8 cellular contexts compared by ENCODE assay signal in the genomic region with DNA sequence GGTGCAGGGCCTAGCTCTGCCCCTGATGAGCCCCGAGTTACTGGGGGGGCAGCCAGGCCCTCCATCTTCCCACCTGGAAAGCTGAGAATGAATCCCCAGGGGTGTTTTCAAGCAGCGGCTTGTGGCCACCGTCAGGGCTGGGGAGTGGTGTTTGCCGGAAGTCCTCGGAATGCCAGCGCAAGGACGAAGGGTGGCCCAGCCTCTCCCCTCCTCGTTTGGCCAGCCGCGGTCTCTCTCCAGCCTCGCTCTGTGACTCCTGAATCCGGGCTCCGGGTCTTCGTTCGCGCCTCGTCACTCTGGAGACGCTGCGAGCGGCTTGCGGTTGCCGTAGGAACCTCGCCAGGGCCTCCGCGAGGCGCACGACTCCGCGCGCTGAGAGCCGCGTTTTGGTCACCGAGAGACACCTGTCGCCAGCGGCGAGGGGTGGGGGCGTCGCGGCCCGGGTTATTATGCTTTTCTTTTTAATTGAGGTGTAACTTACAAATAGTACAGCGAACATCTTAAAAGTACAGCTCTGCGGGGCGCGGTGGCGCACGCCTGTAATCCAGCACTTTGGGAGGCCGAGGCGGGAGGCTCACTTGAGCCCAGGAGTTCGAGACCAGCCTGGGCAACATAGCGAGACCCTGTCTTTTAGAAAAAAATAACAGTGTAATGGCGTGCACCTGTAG. TPM values are rescaled to one million over a fixed set of nuclear protein-coding genes. Genes with fewer than 3 reads are reported as not detected.
DNase-seq lines count a peak whose midpoint lies in the region; ATAC-seq and TF ChIP-seq lines count a peak whose summit lies in the region.

No MANE protein-coding gene starts in this region.

- H3K36me3 Mint-ChIP-seq in activated naive CD8-positive, alpha-beta T cell treated with anti-CD3 and anti-CD28 coated beads, Interleukin-2, amount 10 ng/mL, durations not matched to agents 7 days and 5 days, result no peaks in the 10 kb centered on the region

- H3K79me2 ChIP-seq in parathyroid adenoma, result no peaks in the 10 kb centered on the region

- H3K9me3 ChIP-seq in SJCRH30 (replicated peaks) (no peaks in the 10 kb centered on the region), parathyroid adenoma (ENCODE audit: control insufficient read depth, low read length) (no peaks in the 10 kb centered on the region)

- no peaks in the 10 kb centered on the region for H3K9me3 Mint-ChIP-seq in activated naive CD8-positive, alpha-beta T cell treated with anti-CD3 and anti-CD28 coated beads, Interleukin-2, amount 10 ng/mL, durations not matched to agents 7 days and 5 days

- peaks cover 7% of the 10 kb centered on the region for H3K4me1 Mint-ChIP-seq in activated naive CD8-positive, alpha-beta T cell treated with anti-CD3 and anti-CD28 coated beads, Interleukin-2, amount 10 ng/mL, durations not matched to agents 7 days and 5 days

- TF ChIP-seq CTCF in parathyroid adenoma (IDR thresholded peaks at IDR 0.05), result no peak

- H3K9ac ChIP-seq in parathyroid adenoma, result no peak overlapping the region

- no peak overlapping the region; the same call in 1 of the 2 replicates for H3K4me3 ChIP-seq in SJCRH30
- H3K4me3 ChIP-seq in parathyroid adenoma (ENCODE audit: low read depth, low read length), result peak overlapping the region; percentile 27

- peak overlapping the region; percentile 46 for H2AFZ ChIP-seq in parathyroid adenoma

- H3K27me3 ChIP-seq in SJCRH30 (peaks cover 46% of the 10 kb centered on the region), parathyroid adenoma (ENCODE audit: control insufficient read depth, insufficient read depth, low read length) (no peaks in the 10 kb centered on the region)

- DNase-seq in DMS153 treated with DMSO at 0.1 percent for 48 hours (lab: John Stamatoyannopoulos, UW; ENCODE audit: unreplicated experiment) (peak; percentile 80), MV-4-11 (lab: John Stamatoyannopoulos, UW) (peak; percentile 61), SJCRH30 (peak; percentile 85 to 89), Right ventricle myocardium superior (peak; percentile 87), ureter (ENCODE audit: low spot score) (peak; percentile 80)
- DNase-seq in activated naive CD8-positive, alpha-beta T cell treated with anti-CD3 and anti-CD28 coated beads, Interleukin-2, amount 10 ng/mL, durations not matched to agents 7 days and 5 days, result peak; percentile 79

- H3K4me1 ChIP-seq in SJCRH30, result peaks cover 5% of the 10 kb centered on the region
- H3K4me1 ChIP-seq in parathyroid adenoma, result peaks cover 2% of the 10 kb centered on the region

- H3K36me3 ChIP-seq in SJCRH30, result no peaks in the 10 kb centered on the region
- H3K36me3 ChIP-seq in parathyroid adenoma (ENCODE audit: control insufficient read depth, insufficient read depth, low read length), result no peaks in the 10 kb centered on the region

- intact Hi-C loops in Right ventricle myocardium superior (cut with DNase I), result no loop called here

- POLR2A ChIA-PET in activated naive CD8-positive, alpha-beta T cell treated with anti-CD3 and anti-CD28 coated beads, Interleukin-2, amount 10 ng/mL, durations not matched to agents 7 days and 5 days (lab: Charles Lee), result no interaction called here

- H3K27ac ChIP-seq in SJCRH30 (no peak overlapping the region), parathyroid adenoma (no peak overlapping the region)

- peak overlapping the region; percentile 29 for H3K4me3 Mint-ChIP-seq in activated naive CD8-positive, alpha-beta T cell treated with anti-CD3 and anti-CD28 coated beads, Interleukin-2, amount 10 ng/mL, durations not matched to agents 7 days and 5 days

- ATAC-seq in activated naive CD8-positive, alpha-beta T cell treated with anti-CD3 and anti-CD28 coated beads, Interleukin-2, amount 10 ng/mL, durations not matched to agents 7 days and 5 days (ENCODE audit: low read depth), result peak; percentile 79
- ATAC-seq in Right ventricle myocardium superior (ENCODE audit: poor library complexity) (peak; percentile 80), GM18502 (IDR thresholded peaks at IDR 0.05; ENCODE audit: poor library complexity, unreplicated experiment) (no peak)

- H3K4me2 ChIP-seq in parathyroid adenoma (ENCODE audit: low read length), result peak overlapping the region; percentile 54

- peaks cover 87% of the 10 kb centered on the region for H3K27me3 Mint-ChIP-seq in activated naive CD8-positive, alpha-beta T cell treated with anti-CD3 and anti-CD28 coated beads, Interleukin-2, amount 10 ng/mL, durations not matched to agents 7 days and 5 days

- H3K27ac Mint-ChIP-seq in activated naive CD8-positive, alpha-beta T cell treated with anti-CD3 and anti-CD28 coated beads, Interleukin-2, amount 10 ng/mL, durations not matched to agents 7 days and 5 days, result no peak overlapping the region

RNA-seq across cellular contexts. Expression of a gene that starts 6.3 kb away (rescaled TPM):
- total RNA-seq in SJCRH30 (2014; rRNA removed; shearing (Covaris generic)), result 2.2 and 2.3 TPM in 2 replicates
- total RNA-seq in activated naive CD8-positive, alpha-beta T cell treated with anti-CD3 and anti-CD28 coated beads, Interleukin-2, amount 10 ng/mL, durations not matched to agents 7 days and 5 days, result 1 to 10 TPM in 1 of 2 experiments, under 1 TPM in 1; 0.91 to 1.4 TPM
- total RNA-seq in Right ventricle myocardium superior (3.1 TPM), ureter (7.5 TPM)

RNA-seq across cellular contexts. Expression of a gene that starts 6.5 kb away (rescaled TPM):
- 0.04 and 0.25 TPM in 2 replicates for total RNA-seq in SJCRH30 (2014; rRNA removed; shearing (Covaris generic))
- not detected for total RNA-seq in activated naive CD8-positive, alpha-beta T cell treated with anti-CD3 and anti-CD28 coated beads, Interleukin-2, amount 10 ng/mL, durations not matched to agents 7 days and 5 days
- 16.6 TPM for total RNA-seq in Right ventricle myocardium superior
- not detected for total RNA-seq in ureter

RNA-seq across cellular contexts. Expression of a gene that starts 44.6 kb away (rescaled TPM):
- 302 and 356 TPM in 2 replicates for total RNA-seq in SJCRH30 (2014; rRNA removed; shearing (Covaris generic))
- 100 to 1,000 TPM; 667 to 710 TPM for total RNA-seq in activated naive CD8-positive, alpha-beta T cell treated with anti-CD3 and anti-CD28 coated beads, Interleukin-2, amount 10 ng/mL, durations not matched to agents 7 days and 5 days
- total RNA-seq in Right ventricle myocardium superior (193 TPM), ureter (593 TPM)

Comparison
In these comparisons a context has a peak if more than half of its experiments do, and no peak if none do; other contexts are left out.
1. RNA of a gene that starts 6.5 kb away (total RNA-seq): 16.6 TPM in Right ventricle myocardium superior (single experiment); 0.04 to 0.25 TPM in SJCRH30, not detected in activated naive CD8-positive, alpha-beta T cell treated with anti-CD3 and anti-CD28 coated beads, Interleukin-2, amount 10 ng/mL, durations not matched to agents 7 days and 5 days and not detected in ureter (single experiment); every median in the first group is over 10 times any median in the second.
2. Peak in every context shown above with its lines, with median percentiles within 50 percentile points of each other: DNase-seq.